8 cellular contexts compared by ENCODE assay signal in the genomic region with DNA sequence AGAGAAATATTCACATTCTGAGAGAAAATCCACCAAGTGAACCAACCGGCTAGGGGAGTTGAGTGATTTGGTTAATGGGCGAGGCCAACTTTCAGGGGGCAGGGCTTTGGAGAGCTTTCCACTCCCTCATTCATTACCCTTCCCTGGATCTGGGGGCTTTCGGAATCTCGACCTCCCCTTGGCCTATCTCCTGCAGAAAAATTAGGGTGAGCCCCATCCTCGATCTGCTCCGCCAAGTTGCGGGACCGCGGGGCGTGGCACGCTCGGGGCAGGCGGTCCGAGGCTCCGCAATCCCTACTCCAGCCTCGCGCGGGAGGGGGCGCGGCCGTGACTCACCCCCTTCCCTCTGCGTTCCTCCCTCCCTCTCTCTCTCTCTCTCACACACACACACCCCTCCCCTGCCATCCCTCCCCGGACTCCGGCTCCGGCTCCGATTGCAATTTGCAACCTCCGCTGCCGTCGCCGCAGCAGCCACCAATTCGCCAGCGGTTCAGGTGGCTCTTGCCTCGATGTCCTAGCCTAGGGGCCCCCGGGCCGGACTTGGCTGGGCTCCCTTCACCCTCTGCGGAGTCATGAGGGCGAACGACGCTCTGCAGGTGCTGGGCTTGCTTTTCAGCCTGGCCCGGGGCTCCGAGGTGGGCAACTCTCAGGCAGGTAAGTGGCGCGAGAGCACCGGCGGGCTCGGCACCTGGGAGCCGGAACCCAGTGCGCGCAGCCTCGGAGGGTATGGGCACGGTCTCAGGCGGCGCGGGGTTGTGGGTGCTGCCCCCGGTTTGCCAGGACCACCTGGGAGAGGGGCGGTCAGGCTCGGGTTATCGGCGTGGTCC. TPM values are rescaled to one million over a fixed set of nuclear protein-coding genes. Genes with fewer than 3 reads are reported as not detected.
DNase-seq lines count a peak whose midpoint lies in the region; ATAC-seq lines count a peak whose summit lies in the region.

A gene (plus strand): TSS at position 437 of the 827 bp plus-strand sequence. CDS start 136 bp downstream, at position 573.

- peak within 1 kb of the TSS; percentile 91 for H3K27ac ChIP-seq in epithelial cell of prostate

- peak; percentile 26 for ATAC-seq in HG02798 (IDR thresholded peaks at IDR 0.05; ENCODE audit: poor library complexity, unreplicated experiment)
- ATAC-seq in GM19397 (IDR thresholded peaks at IDR 0.05; ENCODE audit: unreplicated experiment): no peak

- peak; percentile 96 for DNase-seq in DMS53 (lab: John Stamatoyannopoulos, UW)
- DNase-seq in NOMO-1 (lab: John Stamatoyannopoulos, UW; ENCODE audit: unreplicated experiment in 2 of 2): peak; percentile 67 to 79
- peak; percentile 59 for DNase-seq in activated T-cell treated with anti-CD3 and anti-CD28 coated beads for 4 hours
- peak; percentile 54 for DNase-seq in epithelial cell of prostate (ENCODE audit: low read depth, low spot score)
- DNase-seq in mucosa of gallbladder (ENCODE audit: low spot score): peak; percentile 80
- peak; percentile 64 for DNase-seq in stimulated activated CD8-positive, alpha-beta memory T cell treated with anti-CD3 and anti-CD28 coated beads, Interleukin-4, amount 100 ng/mL, for 24 hours (ENCODE audit: low read depth)

RNA-seq across cellular contexts. Expression of the gene that starts here (rescaled TPM):
- 228 TPM for total RNA-seq in mucosa of gallbladder
